Comparison of ENCODE assay signal across 1 cellular context in the genomic region with DNA sequence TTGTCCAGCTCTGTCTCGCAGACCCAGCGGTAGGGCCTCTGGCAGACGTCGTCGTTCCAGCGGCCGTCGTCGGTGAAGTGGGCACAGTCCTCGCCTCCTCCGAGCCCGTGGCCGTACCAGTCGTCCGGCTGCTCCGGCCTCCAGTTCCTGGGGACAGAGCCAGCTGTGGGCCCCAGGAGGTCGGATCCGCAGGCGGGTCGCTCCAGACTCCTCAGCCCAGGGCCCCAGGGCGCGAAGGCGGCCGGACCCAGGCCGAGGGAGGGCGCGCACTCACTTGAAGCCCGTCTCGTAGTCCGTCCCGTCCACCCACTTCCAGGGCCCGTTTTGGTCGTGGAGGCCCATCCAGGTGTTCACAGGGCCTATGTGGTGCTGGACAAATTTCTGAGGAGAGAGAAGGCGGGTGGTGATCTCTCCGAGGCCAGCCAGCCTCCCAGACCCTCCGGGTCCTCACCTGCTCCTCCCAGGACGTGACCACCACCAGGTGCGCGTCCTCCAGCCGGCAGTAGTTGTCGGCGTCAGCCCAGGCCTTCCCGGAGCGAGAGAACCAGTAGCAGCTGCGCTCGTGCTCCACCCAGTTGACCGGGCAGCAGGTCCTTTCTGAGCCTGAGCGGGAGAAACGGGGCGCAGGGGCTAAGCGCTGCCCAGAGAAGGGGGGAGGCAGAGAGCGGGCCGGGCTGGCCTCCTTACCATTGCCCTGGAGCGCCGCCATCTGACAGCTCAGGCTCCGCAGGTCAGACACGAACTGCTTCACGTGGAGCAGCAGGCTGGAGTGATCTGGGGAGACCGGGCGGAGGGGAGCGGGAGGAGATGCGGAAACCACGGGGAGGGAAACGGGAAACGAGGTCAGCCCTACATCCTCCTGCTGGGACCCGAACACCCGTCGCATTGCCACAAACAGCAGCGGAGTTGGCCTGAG.
TF ChIP-seq lines count a peak whose summit lies in the region.

No MANE protein-coding gene starts in this region.

TF ChIP-seq in WTC11, 78 proteins besides CTCF, POLR2A, EP300 and RAD21 (continued from another document):
- TF ChIP-seq, protein P1, sequence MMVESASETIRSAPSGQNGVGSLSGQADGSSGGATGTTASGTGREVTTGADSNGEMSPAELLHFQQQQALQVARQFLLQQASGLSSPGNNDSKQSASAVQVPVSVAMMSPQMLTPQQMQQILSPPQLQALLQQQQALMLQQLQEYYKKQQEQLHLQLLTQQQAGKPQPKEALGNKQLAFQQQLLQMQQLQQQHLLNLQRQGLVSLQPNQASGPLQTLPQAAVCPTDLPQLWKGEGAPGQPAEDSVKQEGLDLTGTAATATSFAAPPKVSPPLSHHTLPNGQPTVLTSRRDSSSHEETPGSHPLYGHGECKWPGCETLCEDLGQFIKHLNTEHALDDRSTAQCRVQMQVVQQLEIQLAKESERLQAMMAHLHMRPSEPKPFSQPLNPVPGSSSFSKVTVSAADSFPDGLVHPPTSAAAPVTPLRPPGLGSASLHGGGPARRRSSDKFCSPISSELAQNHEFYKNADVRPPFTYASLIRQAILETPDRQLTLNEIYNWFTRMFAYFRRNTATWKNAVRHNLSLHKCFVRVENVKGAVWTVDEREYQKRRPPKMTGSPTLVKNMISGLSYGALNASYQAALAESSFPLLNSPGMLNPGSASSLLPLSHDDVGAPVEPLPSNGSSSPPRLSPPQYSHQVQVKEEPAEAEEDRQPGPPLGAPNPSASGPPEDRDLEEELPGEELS (CRISPR knock-in tag; IDR thresholded peaks at IDR 0.05) = peak; percentile 44; the same call in 1 of the 2 replicates
- peak; percentile 12; the same call in 1 of the 2 replicates for TF ChIP-seq FOXK1 (CRISPR knock-in tag; IDR thresholded peaks at IDR 0.05)
- 0 out of 2 replicates have a peak, but pooled peaks have one; percentile 18 for TF ChIP-seq ZNF263 (CRISPR knock-in tag; IDR thresholded peaks at IDR 0.05; ENCODE audit: low read depth)
- peak; percentile 77; the same call in 1 of the 2 replicates for TF ChIP-seq ZBTB21 (CRISPR knock-in tag; IDR thresholded peaks at IDR 0.05; ENCODE audit: borderline replicate concordance)
- TF ChIP-seq, protein P2, sequence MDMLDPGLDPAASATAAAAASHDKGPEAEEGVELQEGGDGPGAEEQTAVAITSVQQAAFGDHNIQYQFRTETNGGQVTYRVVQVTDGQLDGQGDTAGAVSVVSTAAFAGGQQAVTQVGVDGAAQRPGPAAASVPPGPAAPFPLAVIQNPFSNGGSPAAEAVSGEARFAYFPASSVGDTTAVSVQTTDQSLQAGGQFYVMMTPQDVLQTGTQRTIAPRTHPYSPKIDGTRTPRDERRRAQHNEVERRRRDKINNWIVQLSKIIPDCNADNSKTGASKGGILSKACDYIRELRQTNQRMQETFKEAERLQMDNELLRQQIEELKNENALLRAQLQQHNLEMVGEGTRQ (CRISPR knock-in tag; IDR thresholded peaks at IDR 0.05) = peak; percentile 69
- no peak for TF ChIP-seq MYBL2 (CRISPR knock-in tag; IDR thresholded peaks at IDR 0.05)
